In the genomic region with DNA sequence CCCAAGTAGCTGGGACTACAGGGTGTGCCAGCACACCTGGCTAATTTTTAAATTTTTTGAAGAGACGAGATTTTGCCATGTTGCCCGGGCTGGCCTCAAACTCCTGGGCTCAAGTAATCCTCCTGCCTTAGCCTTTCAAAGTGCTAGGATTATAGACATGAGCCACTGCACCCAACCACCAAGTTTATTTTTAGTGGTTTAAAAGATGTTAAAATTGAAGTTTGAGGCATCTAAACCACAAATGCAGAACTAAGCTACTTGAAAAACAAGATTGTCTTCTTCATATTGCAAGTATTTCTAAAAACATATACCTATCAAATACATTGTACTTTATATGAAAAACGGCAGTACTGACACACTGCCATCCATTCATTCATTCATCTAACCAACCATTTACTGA, we compare ENCODE assay signal across 17 cellular contexts.
"Had no signal": no experiment of that assay in that cellular context is flagged by ENCODE, and none has a peak within 500 bp of the region (broad histone marks: within the 10 kb centered on the region; RNA-seq: fewer than 3 reads in every experiment).

No MANE protein-coding gene starts in this region.

- DNase-seq: colonic mucosa; dermis blood vessel endothelial cell; esophagus squamous epithelium; foreskin fibroblast; immature natural killer cell; left cardiac atrium; left ventricle myocardium inferior; lower lobe of right lung; naive thymus-derived CD8-positive, alpha-beta T cell; psoas muscle; retina; right lobe of liver; stimulated activated CD4-positive, alpha-beta T cell treated with anti-CD3 and anti-CD28 coated beads, Interleukin-2, amount 100 ng/mL, for 24 hours; stimulated activated naive CD4-positive, alpha-beta T cell treated with Interleukin-2 at 50 U/mL for 16 hours; trophoblast cell had no signal

- H3K36me3 ChIP-seq: colonic mucosa, gastroesophageal sphincter, left ventricle myocardium inferior, lower lobe of right lung, neutrophil, right lobe of liver had no signal

- H3K4me1 ChIP-seq: colonic mucosa, gastroesophageal sphincter, left ventricle myocardium inferior, lower lobe of right lung, psoas muscle, right lobe of liver had no signal

- H3K27me3 ChIP-seq: colonic mucosa, esophagus squamous epithelium, gastroesophageal sphincter, neutrophil, right lobe of liver had no signal

- H3K9me3 ChIP-seq: colonic mucosa, esophagus squamous epithelium, gastroesophageal sphincter, left ventricle myocardium inferior, lower lobe of right lung, neutrophil, psoas muscle, right lobe of liver had no signal

- H3K27ac ChIP-seq: colonic mucosa, esophagus squamous epithelium, gastroesophageal sphincter, left ventricle myocardium inferior, lower lobe of right lung, neutrophil, psoas muscle, right lobe of liver had no signal

- H3K4me3 ChIP-seq: colonic mucosa, esophagus squamous epithelium, gastroesophageal sphincter, left ventricle myocardium inferior, lower lobe of right lung, psoas muscle, right lobe of liver had no signal
